ENCODE assay signal across 17 cellular contexts in the genomic region with DNA sequence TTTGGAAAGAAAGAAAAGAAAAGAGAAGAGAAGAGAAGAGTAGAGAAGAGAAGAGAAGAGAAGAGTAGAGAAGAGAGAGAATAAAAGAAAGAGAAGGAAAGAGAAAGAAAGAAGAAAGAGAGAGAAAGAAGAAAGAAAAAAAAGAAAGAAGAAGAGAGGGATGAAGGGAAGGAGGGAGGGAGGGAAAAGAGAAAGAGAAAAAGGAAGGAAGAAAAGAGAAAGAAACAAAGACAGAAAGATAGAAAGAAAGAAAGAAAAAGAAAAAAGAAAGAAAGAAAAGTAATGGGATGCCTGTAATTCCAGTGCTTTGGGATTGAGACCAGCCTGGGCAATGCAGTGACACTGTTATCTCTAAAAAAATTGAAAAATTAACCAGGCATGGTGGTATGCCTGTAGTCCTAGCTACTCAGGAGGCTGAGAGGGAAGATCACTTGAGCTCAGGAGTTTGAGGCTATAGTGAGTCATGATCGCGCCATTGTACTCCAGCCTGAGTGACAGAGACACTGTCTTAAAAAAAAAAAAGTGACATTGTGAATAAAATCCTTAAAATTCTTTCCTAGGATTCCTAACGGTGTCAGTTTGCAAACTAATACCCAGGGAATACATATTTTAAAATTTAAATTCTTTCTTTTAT. TPM values are rescaled to one million over a fixed set of nuclear protein-coding genes. Genes with fewer than 3 reads are reported as not detected.
DNase-seq lines count a peak whose midpoint lies in the region; ATAC-seq, FAIRE-seq and TF ChIP-seq lines count a peak whose summit lies in the region.
"Had no signal": no experiment of that assay in that cellular context is flagged by ENCODE, and none has a peak within 500 bp of the region (broad histone marks: within the 10 kb centered on the region; RNA-seq: fewer than 3 reads in every experiment).

No MANE protein-coding gene starts in this region.

- no peak overlapping the region for H4K91ac ChIP-seq in H1 (replicated peaks; ENCODE audit: insufficient read length, low read length)

- peaks cover 6% of the 10 kb centered on the region; the same call in 1 of the 2 replicates for H3K23me2 ChIP-seq in H1 (ENCODE audit: low read depth, low read length)

- no peak overlapping the region for H2BK15ac ChIP-seq in H1 (ENCODE audit: low read length)

- ATAC-seq in heart right ventricle (no peak), Right ventricle myocardium superior (ENCODE audit: poor library complexity) (no peak), upper lobe of right lung (no peak)
- ATAC-seq: Panc1, T-helper 17 cell had no signal

- no peak for TF ChIP-seq RAD21 in H1 (IDR thresholded peaks at IDR 0.05 in 1 of 2, conservative IDR thresholded peaks at IDR 0.05 in 1 of 2; ENCODE audit: low read depth in 2 of 2, low read length in 2 of 2)

- WGBS in heart right ventricle, 2 donors = 62 to 75% methylated on average over 3 of the region's 3 CpGs
- WGBS in H1 (ENCODE audit: extremely low coverage in 1 of 2, insufficient coverage in 1 of 2, insufficient read length in 1 of 2, insufficient replicate concordance in 2 of 2, low coverage in 1 of 2, low lambda C conversion rate in 2 of 2, missing lambda C conversion rate in 1 of 2), 2 experiments = 60% methylated on average over 3 of the region's 3 CpGs; no CpG with 5 or more reads in 1 of the 2 experiments

- H4K20me1 ChIP-seq in H1 (replicated peaks in 1 of 2; ENCODE audit: control insufficient read depth in 1 of 2, insufficient read depth in 2 of 2, low read length in 2 of 2) = no peaks in the 10 kb centered on the region

- H2AK5ac ChIP-seq in H1 (ENCODE audit: low read depth, low read length) = no peak overlapping the region

- no peaks in the 10 kb centered on the region for H3K79me2 ChIP-seq in H1 (ENCODE audit: control insufficient read depth in 1 of 2, insufficient read depth in 2 of 2, low read length in 2 of 2)

- peaks cover 14% of the 10 kb centered on the region for H3K27me3 Mint-ChIP-seq in nephron (ENCODE audit: low read depth)

- peak overlapping the region; percentile 82 to 90; a peak in 3 of 4 replicates for H3K4me2 ChIP-seq in H1 (ENCODE audit: insufficient read depth in 1 of 2, low read depth in 2 of 2, low read length in 2 of 2)

- no peak overlapping the region for H3K18ac ChIP-seq in H1 (ENCODE audit: extremely low read depth, low read length)

- CTCF ChIA-PET in H1 (lab: Charles Lee; ENCODE audit: partially characterized antibody) = interaction anchor here (0.6 to 33.2 kb wide), 9 partner anchors 8 to 1257 kb away, joined by 3 to 1213 read pairs (median 5); a partner anchor contains a TSS

- no peak overlapping the region for H2BK12ac ChIP-seq in H1 (ENCODE audit: low read depth, low read length)

- no peak overlapping the region for H4K8ac ChIP-seq in H1 (ENCODE audit: extremely low read depth, insufficient read depth, low read length)

- peak overlapping the region; percentile 21 to 66 (median 59) for H3K4me3 ChIP-seq in heart right ventricle
- peak overlapping the region in 1 of 4 experiments; percentile 71; a peak in 2 of 8 replicates for H3K4me3 ChIP-seq in H1 (ENCODE audit: extremely low read depth in 1 of 4, insufficient read depth in 2 of 4, low read depth in 3 of 4, low read length in 4 of 4)
- H3K4me3 ChIP-seq in upper lobe of right lung = peak overlapping the region; percentile 49

- H4K5ac ChIP-seq in H1 (ENCODE audit: insufficient read length, low read depth, low read length) = no peak overlapping the region

- no peak overlapping the region for H2BK120ac ChIP-seq in H1 (replicated peaks; ENCODE audit: low read depth, low read length)

- no peak overlapping the region for H2AFZ ChIP-seq in H1 (ENCODE audit: low read length)

- no peak for TF ChIP-seq POLR2A in H1 (IDR thresholded peaks at IDR 0.05; ENCODE audit: control extremely low read depth in 1 of 2, low read depth in 2 of 2, low read length in 2 of 2)

- H3K36me3 Mint-ChIP-seq in nephron (ENCODE audit: low read depth) = peaks cover 18% of the 10 kb centered on the region
- H3K36me3 Mint-ChIP-seq: immature natural killer cell, naive B cell had no signal

- no peak overlapping the region for H2BK5ac ChIP-seq in H1 (ENCODE audit: low read depth, low read length)

- no peak for TF ChIP-seq EP300 in H1 (IDR thresholded peaks at IDR 0.05; ENCODE audit: borderline replicate concordance in 1 of 2, low read depth in 2 of 2, low read length in 2 of 2)

- peak overlapping the region in 9 of 10 donors; percentile 72 to 92 (median 89) for H3K27ac ChIP-seq in heart right ventricle
- no peak overlapping the region for H3K27ac ChIP-seq in H1 (ENCODE audit: low read depth, low read length)
- peak overlapping the region; percentile 69 for H3K27ac ChIP-seq in upper lobe of right lung

- H3K23ac ChIP-seq in H1 (ENCODE audit: insufficient read length) = no peak overlapping the region

- no peak overlapping the region for H3K4ac ChIP-seq in H1 (replicated peaks; ENCODE audit: insufficient read length, low read depth, low read length)

- H3K27ac Mint-ChIP-seq in nephron = peak overlapping the region; percentile 93 to 95 (median 94)
- H3K27ac Mint-ChIP-seq: immature natural killer cell, naive B cell, T-helper 17 cell had no signal

- H3K9me3 Mint-ChIP-seq in nephron = no peaks in the 10 kb centered on the region
- H3K9me3 Mint-ChIP-seq: immature natural killer cell, naive B cell had no signal

- FAIRE-seq in H1 (lab: Jason Lieb, UNC) = peak; percentile 36

- H3K9me3 ChIP-seq in heart right ventricle (no peaks in the 10 kb centered on the region), H1 (ENCODE audit: insufficient read depth in 2 of 2, low read depth in 1 of 2, low read length in 1 of 2) (no peaks in the 10 kb centered on the region), upper lobe of right lung (no peaks in the 10 kb centered on the region)

- TF ChIP-seq CTCF in heart right ventricle (IDR thresholded peaks at IDR 0.05) (no peak), H1 (IDR thresholded peaks at IDR 0.05; ENCODE audit: control extremely low read depth in 1 of 3, insufficient read depth in 1 of 3, low read depth in 1 of 3, low read length in 3 of 3) (no peak), nephron (IDR thresholded peaks at IDR 0.05; ENCODE audit: unreplicated experiment in 3 of 3) (no peak), upper lobe of right lung (IDR thresholded peaks at IDR 0.05) (no peak)

- H3K27me3 ChIP-seq in heart right ventricle (peaks cover 0 to 42% (median 6%) of the 10 kb centered on the region in 7 donors), H1 (replicated peaks in 1 of 4; ENCODE audit: control insufficient read depth in 3 of 4, extremely low read depth in 1 of 4, insufficient read depth in 3 of 4, low read length in 3 of 4) (peaks cover 0 to 6% (median 1%) of the 10 kb centered on the region in 4 experiments; a peak in 3 of 7 replicates), upper lobe of right lung (peaks cover 19% of the 10 kb centered on the region)

- H2BK20ac ChIP-seq in H1 (ENCODE audit: low read length) = no peak overlapping the region

- H3K79me1 ChIP-seq in H1 (ENCODE audit: low read depth, low read length) = peaks cover 3% of the 10 kb centered on the region; the same call in 1 of the 2 replicates

- POLR2A ChIA-PET in H1 (lab: Charles Lee; ENCODE audit: partially characterized antibody) = interaction anchor here (1.4 to 8.0 kb wide), 3 partner anchors 12 to 239 kb away, joined by 3 to 93 read pairs (median 4); a partner anchor contains a TSS

- no peak overlapping the region for H3K9ac ChIP-seq in H1 (replicated peaks in 1 of 4; ENCODE audit: extremely low read depth in 1 of 4, low read depth in 3 of 4, low read length in 3 of 4)

- H3K36me3 ChIP-seq in heart right ventricle = peaks cover 0 to 4% (median 0%) of the 10 kb centered on the region in 9 donors
- H3K36me3 ChIP-seq in H1 (ENCODE audit: control insufficient read depth in 2 of 4, insufficient read depth in 4 of 4, low read length in 3 of 4) = no peaks in the 10 kb centered on the region
- no peaks in the 10 kb centered on the region for H3K36me3 ChIP-seq in upper lobe of right lung

- peaks cover 21 to 76% (median 44%) of the 10 kb centered on the region in 9 donors for H3K4me1 ChIP-seq in heart right ventricle
- peaks cover under 1 to 12% (median 4%) of the 10 kb centered on the region in 4 experiments; a peak in 3 of 7 replicates for H3K4me1 ChIP-seq in H1 (replicated peaks in 1 of 4; ENCODE audit: control insufficient read depth in 3 of 4, insufficient read depth in 4 of 4, low read length in 3 of 4)
- H3K4me1 ChIP-seq in upper lobe of right lung = peaks cover 12% of the 10 kb centered on the region

- H3K4me3 Mint-ChIP-seq in nephron = peak overlapping the region; percentile 90 to 93 (median 92)
- H3K4me3 Mint-ChIP-seq: immature natural killer cell, T-helper 17 cell had no signal

- intact Hi-C loops in heart right ventricle (cut with DNase I) = no loop called here
- intact Hi-C loops in Right ventricle myocardium superior (cut with DNase I) = no loop called here
- intact Hi-C loops in upper lobe of right lung (cut with DNase I) = no loop called here

- no peak overlapping the region for H3K14ac ChIP-seq in H1 (ENCODE audit: insufficient read length)

- no peak overlapping the region for H3K56ac ChIP-seq in H1 (replicated peaks; ENCODE audit: insufficient read length, low read depth, low read length)

- DNase-seq in heart right ventricle = no peak
- no peak for DNase-seq in Right ventricle myocardium superior
- DNase-seq in H1 (ENCODE audit: low read depth in 1 of 2, low spot score in 2 of 2) = no peak
- DNase-seq in upper lobe of right lung = no peak
- DNase-seq in stimulated activated CD4-positive, alpha-beta T cell treated with anti-CD3 and anti-CD28 coated beads, Interleukin-12 subunit alpha, Interleukin-12 subunit beta, amount 100 ng/mL, for 4 hours = no peak
- DNase-seq in activated T-cell treated with anti-CD3 and anti-CD28 coated beads, Interleukin-2, amount 50 U/mL, for 1 hour = no peak
- DNase-seq in GM19238 (ENCODE audit: insufficient read length, low spot score) = no peak
- DNase-seq: activated CD4-positive, alpha-beta T cell treated with anti-CD3 and anti-CD28 coated beads, Interleukin-2, amount 50 U/mL, for 4 hours; activated effector memory CD4-positive, alpha-beta T cell treated with anti-CD3 and anti-CD28 coated beads, Interleukin-2, amount 50 U/mL, for 16 hours; DMS 273 treated with DMSO at 0.1 percent for 48 hours; erythroblast; immature natural killer cell; naive B cell; NCI-H2227 treated with DMSO at 0.1 percent for 48 hours; T-helper 17 cell had no signal

- H3K4me1 Mint-ChIP-seq in nephron = peaks cover 58% of the 10 kb centered on the region

RNA-seq across cellular contexts. Expression of a gene that starts 1.7 kb away (rescaled TPM):
- total RNA-seq in heart right ventricle (10 to 100 TPM in 7 of 10 donors, 1 to 10 TPM in 3; 4.4 to 20.1 (median 11.8) TPM), Right ventricle myocardium superior (19.7 TPM), upper lobe of right lung (20.2 TPM)
- polyA plus RNA-seq in heart right ventricle (10 to 100 TPM; 13.1 to 18.7 TPM), H1 (2011; rRNA removed) (9.5 and 16.7 TPM in 2 replicates)
- total RNA-seq in H1 (2021; fragmentation: NEBNext Ultra II Directional; extraction: Animal tissue kit (Norgen Biotek cat#: 25700)) = 9.3 and 10.3 TPM in 2 replicates
- polyA plus RNA-seq in H1 (2011; cell fraction: cytosol; rRNA removed) = 16.0 TPM
- polyA plus RNA-seq in H1 (2011; cell fraction: nucleus; rRNA removed) = 11.4 TPM
- 6.7 to 8.6 TPM (median 8.0 TPM) in 4 replicates for polyA plus RNA-seq in H1 (2012, experiment 1 of 2)
- polyA plus RNA-seq in H1 (2012, experiment 2 of 2) = 10.5 TPM
- 6.6 TPM for polyA plus RNA-seq in H1 (2013, experiment 1 of 2)
- 7.7 TPM for polyA plus RNA-seq in H1 (2013, experiment 2 of 2)
- polyA minus RNA-seq in H1 (2011; rRNA and poly(A)+ RNA removed) = 12.2 and 14.8 TPM in 2 replicates
- polyA minus RNA-seq in H1 (2011; cell fraction: cytosol; rRNA and poly(A)+ RNA removed) = 9.6 TPM
- 9.0 TPM for polyA minus RNA-seq in H1 (2011; cell fraction: nucleus; rRNA and poly(A)+ RNA removed)
- total RNA-seq: T-helper 17 cell had no signal
- polyA plus RNA-seq: immature natural killer cell had no signal

RNA-seq across cellular contexts. Expression of a gene that starts 10.4 kb away (rescaled TPM):
- 10 to 100 TPM in 3 of 10 donors, 1 to 10 TPM in 7; 4.1 to 20.5 (median 4.6) TPM for total RNA-seq in heart right ventricle
- polyA plus RNA-seq in heart right ventricle = 1 to 10 TPM in 1 of 2 donors, under 1 TPM in 1; 0.84 to 7.8 TPM
- 9.4 TPM for total RNA-seq in Right ventricle myocardium superior
- not detected in 2 replicates for total RNA-seq in H1 (2021; fragmentation: NEBNext Ultra II Directional; extraction: Animal tissue kit (Norgen Biotek cat#: 25700))
- polyA plus RNA-seq in H1 (2011; rRNA removed) = not detected in 2 replicates
- not detected for polyA plus RNA-seq in H1 (2011; cell fraction: cytosol; rRNA removed)
- not detected for polyA plus RNA-seq in H1 (2011; cell fraction: nucleus; rRNA removed)
- polyA plus RNA-seq in H1 (2012, experiment 1 of 2) = not detected in 4 replicates
- not detected for polyA plus RNA-seq in H1 (2012, experiment 2 of 2)
- polyA plus RNA-seq in H1 (2013, experiment 1 of 2) = not detected
- not detected for polyA plus RNA-seq in H1 (2013, experiment 2 of 2)
- polyA minus RNA-seq in H1 (2011; rRNA and poly(A)+ RNA removed) = 0.07 TPM in 1 of 2 replicates, not detected in the other
- polyA minus RNA-seq in H1 (2011; cell fraction: cytosol; rRNA and poly(A)+ RNA removed) = not detected
- not detected for polyA minus RNA-seq in H1 (2011; cell fraction: nucleus; rRNA and poly(A)+ RNA removed)
- not detected for total RNA-seq in upper lobe of right lung
- total RNA-seq: T-helper 17 cell had no signal
- polyA plus RNA-seq: immature natural killer cell had no signal

RNA-seq across cellular contexts. Expression of a gene that starts 20.9 kb away (rescaled TPM):
- total RNA-seq in heart right ventricle (not detected), Right ventricle myocardium superior (not detected), upper lobe of right lung (3.8 TPM)
- polyA plus RNA-seq in heart right ventricle (under 1 TPM in 1 of 2 donors, not detected in 1; 0.43 TPM), H1 (2011; rRNA removed) (not detected in 2 replicates)
- not detected in 2 replicates for total RNA-seq in H1 (2021; fragmentation: NEBNext Ultra II Directional; extraction: Animal tissue kit (Norgen Biotek cat#: 25700))
- not detected for polyA plus RNA-seq in H1 (2011; cell fraction: cytosol; rRNA removed)
- not detected for polyA plus RNA-seq in H1 (2011; cell fraction: nucleus; rRNA removed)
- polyA plus RNA-seq in H1 (2012, experiment 1 of 2) = not detected in 4 replicates
- polyA plus RNA-seq in H1 (2012, experiment 2 of 2) = not detected
- not detected for polyA plus RNA-seq in H1 (2013, experiment 1 of 2)
- not detected for polyA plus RNA-seq in H1 (2013, experiment 2 of 2)
- polyA minus RNA-seq in H1 (2011; rRNA and poly(A)+ RNA removed) = not detected in 2 replicates
- polyA minus RNA-seq in H1 (2011; cell fraction: cytosol; rRNA and poly(A)+ RNA removed) = not detected
- not detected for polyA minus RNA-seq in H1 (2011; cell fraction: nucleus; rRNA and poly(A)+ RNA removed)
- total RNA-seq: T-helper 17 cell had no signal
- polyA plus RNA-seq: immature natural killer cell had no signal

RNA-seq across cellular contexts. Expression of a gene that starts 36.7 kb away (rescaled TPM):
- total RNA-seq in heart right ventricle = 10 to 100 TPM; 13.5 to 21.9 (median 18.6) TPM
- polyA plus RNA-seq in heart right ventricle = 1 to 10 TPM; 5.5 to 8.0 TPM
- total RNA-seq in Right ventricle myocardium superior = 17.3 TPM
- total RNA-seq in H1 (2021; fragmentation: NEBNext Ultra II Directional; extraction: Animal tissue kit (Norgen Biotek cat#: 25700)) = 16.5 and 20.8 TPM in 2 replicates
- polyA plus RNA-seq in H1 (2011; rRNA removed) = 6.8 and 7.7 TPM in 2 replicates
- 10.5 TPM for polyA plus RNA-seq in H1 (2011; cell fraction: cytosol; rRNA removed)
- polyA plus RNA-seq in H1 (2011; cell fraction: nucleus; rRNA removed) = 4.2 TPM
- polyA plus RNA-seq in H1 (2012, experiment 1 of 2) = 9.7 to 15.8 TPM (median 10.5 TPM) in 4 replicates
- polyA plus RNA-seq in H1 (2012, experiment 2 of 2) = 9.9 TPM
- 14.6 TPM for polyA plus RNA-seq in H1 (2013, experiment 1 of 2)
- 14.9 TPM for polyA plus RNA-seq in H1 (2013, experiment 2 of 2)
- polyA minus RNA-seq in H1 (2011; rRNA and poly(A)+ RNA removed) = 7.6 and 7.7 TPM in 2 replicates
- 8.3 TPM for polyA minus RNA-seq in H1 (2011; cell fraction: cytosol; rRNA and poly(A)+ RNA removed)
- 10.2 TPM for polyA minus RNA-seq in H1 (2011; cell fraction: nucleus; rRNA and poly(A)+ RNA removed)
- total RNA-seq in upper lobe of right lung = 13.7 TPM

RNA-seq across cellular contexts. Expression of a gene that starts 48.9 kb away (rescaled TPM):
- 1 to 10 TPM in 9 of 10 donors, under 1 TPM in 1; 0.88 to 2.3 (median 1.6) TPM for total RNA-seq in heart right ventricle
- 1 to 10 TPM in 1 of 2 donors, under 1 TPM in 1; 0.65 to 5.3 TPM for polyA plus RNA-seq in heart right ventricle
- 1.6 TPM for total RNA-seq in Right ventricle myocardium superior
- 1.3 and 1.7 TPM in 2 replicates for total RNA-seq in H1 (2021; fragmentation: NEBNext Ultra II Directional; extraction: Animal tissue kit (Norgen Biotek cat#: 25700))
- polyA plus RNA-seq in H1 (2011; rRNA removed) = 0.67 and 1.3 TPM in 2 replicates
- polyA plus RNA-seq in H1 (2011; cell fraction: cytosol; rRNA removed) = 1.0 TPM
- polyA plus RNA-seq in H1 (2011; cell fraction: nucleus; rRNA removed) = 5.7 TPM
- polyA plus RNA-seq in H1 (2012, experiment 1 of 2) = 0.81 to 1.3 TPM (median 1.1 TPM) in 4 replicates
- 0.24 TPM for polyA plus RNA-seq in H1 (2012, experiment 2 of 2)
- polyA plus RNA-seq in H1 (2013, experiment 1 of 2) = 0.87 TPM
- polyA plus RNA-seq in H1 (2013, experiment 2 of 2) = 0.53 TPM
- 0.95 and 1.6 TPM in 2 replicates for polyA minus RNA-seq in H1 (2011; rRNA and poly(A)+ RNA removed)
- polyA minus RNA-seq in H1 (2011; cell fraction: cytosol; rRNA and poly(A)+ RNA removed) = 0.88 TPM
- 2.7 TPM for polyA minus RNA-seq in H1 (2011; cell fraction: nucleus; rRNA and poly(A)+ RNA removed)
- total RNA-seq in upper lobe of right lung = 4.9 TPM
